In the genomic region with DNA sequence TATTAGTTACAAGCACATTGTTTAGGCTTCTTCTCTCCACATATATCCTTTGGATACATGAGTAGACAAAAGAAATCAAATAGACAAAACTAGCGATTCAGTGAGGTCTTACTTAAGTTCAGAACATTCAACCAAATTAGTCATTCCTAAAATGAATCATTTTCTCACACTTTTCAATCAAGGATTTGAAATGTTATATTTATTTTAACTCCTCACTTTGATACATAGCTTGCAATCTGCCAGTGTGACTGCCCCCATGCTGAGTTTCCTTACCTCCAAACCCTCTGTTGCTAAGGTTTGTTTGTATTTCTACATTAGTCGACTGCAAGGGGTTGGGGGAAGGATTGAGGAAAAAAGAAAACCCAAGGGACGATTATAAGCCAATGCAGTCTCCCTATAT, we compare ENCODE assay signal across 13 cellular contexts. TPM values are rescaled to one million over a fixed set of nuclear protein-coding genes. Genes with fewer than 3 reads are reported as not detected.
DNase-seq lines count a peak whose midpoint lies in the region; ATAC-seq and TF ChIP-seq lines count a peak whose summit lies in the region.
"Had no signal": no experiment of that assay in that cellular context is flagged by ENCODE, and none has a peak within 500 bp of the region (broad histone marks: within the 10 kb centered on the region; RNA-seq: fewer than 3 reads in every experiment).

No MANE protein-coding gene starts in this region.

- DNase-seq in H4 (ENCODE audit: low spot score) (no peak), colonic mucosa (no peak), hippocampal formation (lab: John Stamatoyannopoulos, UW) (no peak)
- no peak for DNase-seq in stimulated activated CD4-positive, alpha-beta T cell treated with anti-CD3 and anti-CD28 coated beads, Interleukin-15, amount 100 ng/mL, for 24 hours
- DNase-seq: KBM-7, midbrain, NCI-H2081 treated with DMSO at 0.1 percent for 48 hours, Peyer's patch had no signal

- H3K36me3 ChIP-seq in ACC112 (ENCODE audit: insufficient read depth, low read length) (no peaks in the 10 kb centered on the region), colonic mucosa (no peaks in the 10 kb centered on the region)
- H3K36me3 ChIP-seq: Peyer's patch, right atrium auricular region had no signal

- H3K4me1 Mint-ChIP-seq in activated T-helper 17 cell treated with anti-CD3 and anti-CD28 coated beads, Interleukin-2, amount 50 U/mL, for 72 hours: no peaks in the 10 kb centered on the region

- H3K27me3 ChIP-seq in ACC112 (ENCODE audit: insufficient read depth, low read length) (no peaks in the 10 kb centered on the region), colonic mucosa (peaks cover 27% of the 10 kb centered on the region)
- H3K27me3 ChIP-seq: right atrium auricular region had no signal

- H3K27ac ChIP-seq in ACC112 (ENCODE audit: low read depth, low read length) (peak overlapping the region; percentile 42), colonic mucosa (no peak overlapping the region)
- H3K27ac ChIP-seq: Peyer's patch, right atrium auricular region had no signal

- no peaks in the 10 kb centered on the region for H3K79me2 ChIP-seq in ACC112 (ENCODE audit: control insufficient read depth, insufficient read depth, low read length, unreplicated experiment)

- H3K36me3 Mint-ChIP-seq in activated T-helper 17 cell treated with anti-CD3 and anti-CD28 coated beads, Interleukin-2, amount 50 U/mL, for 72 hours (ENCODE audit: low read depth): no peaks in the 10 kb centered on the region

- H3K9me3 Mint-ChIP-seq in activated T-helper 17 cell treated with anti-CD3 and anti-CD28 coated beads, Interleukin-2, amount 50 U/mL, for 72 hours: no peaks in the 10 kb centered on the region

- peaks cover 47% of the 10 kb centered on the region for H3K27me3 Mint-ChIP-seq in activated T-helper 17 cell treated with anti-CD3 and anti-CD28 coated beads, Interleukin-2, amount 50 U/mL, for 72 hours

- TF ChIP-seq CTCF in colonic mucosa (IDR thresholded peaks at IDR 0.05): no peak

- H3K4me1 ChIP-seq in ACC112 (ENCODE audit: control insufficient read depth, insufficient read depth, low read length, unreplicated experiment) (peaks cover 24% of the 10 kb centered on the region), colonic mucosa (no peaks in the 10 kb centered on the region)

- H3K27ac Mint-ChIP-seq in activated T-helper 17 cell treated with anti-CD3 and anti-CD28 coated beads, Interleukin-2, amount 50 U/mL, for 72 hours: no peak overlapping the region

- ATAC-seq in GM19035 (IDR thresholded peaks at IDR 0.05; ENCODE audit: unreplicated experiment) (peak; percentile 3), HG02973 (IDR thresholded peaks at IDR 0.05; ENCODE audit: unreplicated experiment) (peak; percentile 1)
- ATAC-seq in activated T-helper 17 cell treated with anti-CD3 and anti-CD28 coated beads, Interleukin-2, amount 50 U/mL, for 72 hours (replicated peaks): peak; percentile 38

- H3K9me3 ChIP-seq in colonic mucosa: no peaks in the 10 kb centered on the region
- H3K9me3 ChIP-seq: Peyer's patch, right atrium auricular region had no signal

- H3K9ac ChIP-seq in colonic mucosa (ENCODE audit: low read depth in 2 of 2, low read length in 2 of 2): no peak overlapping the region

- H2AFZ ChIP-seq in ACC112 (ENCODE audit: low read length, unreplicated experiment): no peak overlapping the region

- intact Hi-C loops in colonic mucosa (cut with DNase I): no loop called here

- no peak overlapping the region for H3K4me3 Mint-ChIP-seq in activated T-helper 17 cell treated with anti-CD3 and anti-CD28 coated beads, Interleukin-2, amount 50 U/mL, for 72 hours

- H3K4me3 ChIP-seq in ACC112 (ENCODE audit: low read depth, low read length) (peak overlapping the region; percentile 6; the same call in 1 of the 2 replicates), colonic mucosa (no peak overlapping the region)
- H3K4me3 ChIP-seq: Peyer's patch, right atrium auricular region had no signal

RNA-seq across cellular contexts. Expression of a gene that starts 3.5 kb away (rescaled TPM):
- total RNA-seq in activated T-helper 17 cell treated with anti-CD3 and anti-CD28 coated beads, Interleukin-2, amount 50 U/mL, for 72 hours: not detected
- 2.4 and 11.1 TPM in 2 replicates for total RNA-seq in H4 (2014; rRNA removed; shearing (Covaris generic))
- total RNA-seq in colonic mucosa: 1 to 10 TPM; 2.3 to 5.6 TPM
